Comparison of ENCODE assay signal across 8 cellular contexts in genomic region chr14:101948666-101949205, GRCh38. TPM values are rescaled to one million over a fixed set of nuclear protein-coding genes. Genes with fewer than 3 reads are reported as not detected.
DNase-seq lines count a peak whose midpoint lies in the region; ATAC-seq and TF ChIP-seq lines count a peak whose summit lies in the region.

No MANE protein-coding gene starts in this region.

- DNase-seq in Caco-2 (no peak), Karpas-422 (no peak), naive B cell (no peak), DMS153 treated with DMSO at 0.1 percent for 48 hours (lab: John Stamatoyannopoulos, UW; ENCODE audit: unreplicated experiment) (no peak), hippocampal formation (lab: John Stamatoyannopoulos, UW) (no peak), NCI-H82 treated with DMSO at 0.1 percent for 48 hours (lab: John Stamatoyannopoulos, UW; ENCODE audit: unreplicated experiment) (no peak)
- no peak for DNase-seq in central memory CD4-positive, alpha-beta T cell

- H3K27me3 Mint-ChIP-seq in Caco-2 (ENCODE audit: insufficient read depth, unreplicated experiment), result no peaks in the 10 kb centered on the region
- H3K27me3 Mint-ChIP-seq in dendritic cell treated with granulocyte-macrophage colony-stimulating factor and Interleukin-4, amounts not matched to agents 40 ng/mL and 50 ng/mL, for 4 days, result peaks cover 33% of the 10 kb centered on the region
- peaks cover 12 to 32% (median 26%) of the 10 kb centered on the region in 3 donors for H3K27me3 Mint-ChIP-seq in naive B cell

- H3K9me3 Mint-ChIP-seq in Caco-2 (ENCODE audit: unreplicated experiment) (no peaks in the 10 kb centered on the region), naive B cell (peaks cover 0 to 8% (median 0%) of the 10 kb centered on the region in 7 donors)
- H3K9me3 Mint-ChIP-seq in dendritic cell treated with granulocyte-macrophage colony-stimulating factor and Interleukin-4, amounts not matched to agents 40 ng/mL and 50 ng/mL, for 4 days, result no peaks in the 10 kb centered on the region

- TF ChIP-seq CTCF in Caco-2 (IDR thresholded peaks at IDR 0.05; ENCODE audit: insufficient read depth in 1 of 2, low read depth in 1 of 2, low read length in 1 of 2, severe bottlenecking in 1 of 2, unreplicated experiment in 1 of 2), result no peak

- intact Hi-C loops in Caco-2 (cut with micrococcal nuclease; ENCODE audit: unreplicated experiment), result loop anchor here (1.0 to 5.0 kb wide), 5 partner anchors 16 to 241 kb away; partner anchors contain the start of genes DYNC1H1, HSP90AA1 and PPP2R5C
- intact Hi-C loops in dendritic cell treated with granulocyte-macrophage colony-stimulating factor and Interleukin-4, amounts not matched to agents 40 ng/mL and 50 ng/mL, for 4 days (cut with micrococcal nuclease), result loop anchor here (2.0 to 5.0 kb wide), 2 partner anchors 16 to 139 kb away; partner anchors contain the start of genes DYNC1H1 and HSP90AA1

- H3K9me2 ChIP-seq in Karpas-422 (replicated peaks; ENCODE audit: insufficient read depth, low read length), result no peaks in the 10 kb centered on the region

- H3K36me3 ChIP-seq in Caco-2 (ENCODE audit: control insufficient read depth, insufficient read depth, low read length) (no peaks in the 10 kb centered on the region), Karpas-422 (ENCODE audit: insufficient read depth, low read length) (no peaks in the 10 kb centered on the region)

- peak overlapping the region; percentile 88 for H3K4me3 ChIP-seq in Caco-2 (ENCODE audit: low read depth, low read length)
- H3K4me3 ChIP-seq in Karpas-422 (ENCODE audit: low read length), result peak overlapping the region; percentile 67

- H3K27ac Mint-ChIP-seq in Caco-2 (ENCODE audit: unreplicated experiment) (peak overlapping the region; percentile 98), naive B cell (peak overlapping the region; percentile 99 to 100 (median 99))
- H3K27ac Mint-ChIP-seq in dendritic cell treated with granulocyte-macrophage colony-stimulating factor and Interleukin-4, amounts not matched to agents 40 ng/mL and 50 ng/mL, for 4 days, result peak overlapping the region; percentile 100

- ATAC-seq in naive B cell (ENCODE audit: low read depth in 2 of 2), result no peak

- peak overlapping the region; percentile 78 for H3K4me2 ChIP-seq in Karpas-422 (ENCODE audit: low read depth, low read length, poor library complexity, severe bottlenecking)

- H3K4me3 Mint-ChIP-seq in Caco-2 (ENCODE audit: unreplicated experiment), result peak overlapping the region; percentile 92
- H3K4me3 Mint-ChIP-seq in dendritic cell treated with granulocyte-macrophage colony-stimulating factor and Interleukin-4, amounts not matched to agents 40 ng/mL and 50 ng/mL, for 4 days, result peak overlapping the region; percentile 94
- H3K4me3 Mint-ChIP-seq in naive B cell, result peak overlapping the region; percentile 89 to 99 (median 97)

- no peaks in the 10 kb centered on the region for H4K20me1 ChIP-seq in Karpas-422 (ENCODE audit: insufficient read depth, low read depth, low read length)

- peak overlapping the region; percentile 52; the same call in 1 of the 2 replicates for H2AFZ ChIP-seq in Karpas-422 (ENCODE audit: low read length)

- peak overlapping the region; percentile 72 for H3K9ac ChIP-seq in Karpas-422 (ENCODE audit: low read length)

- H3K4me1 ChIP-seq in Caco-2, result no peaks in the 10 kb centered on the region
- H3K4me1 ChIP-seq in Karpas-422 (ENCODE audit: low read length), result peaks cover 11% of the 10 kb centered on the region

- H3K27ac ChIP-seq in Karpas-422 (ENCODE audit: low read length), result no peak overlapping the region

- H3K4me1 Mint-ChIP-seq in Caco-2 (ENCODE audit: low read depth, unreplicated experiment) (no peaks in the 10 kb centered on the region), naive B cell (peaks cover 20 to 33% (median 32%) of the 10 kb centered on the region in 3 donors)
- peaks cover 26% of the 10 kb centered on the region for H3K4me1 Mint-ChIP-seq in dendritic cell treated with granulocyte-macrophage colony-stimulating factor and Interleukin-4, amounts not matched to agents 40 ng/mL and 50 ng/mL, for 4 days (ENCODE audit: low read depth)

- POLR2A ChIA-PET in Caco-2 (lab: Charles Lee), result interaction anchor here (0.6 to 1.4 kb wide), 4 partner anchors 9 to 188 kb away, joined by 3 to 10 read pairs (median 6); no protein-coding TSS in a partner anchor

- H3K9me3 ChIP-seq in Caco-2, result no peaks in the 10 kb centered on the region
- no peaks in the 10 kb centered on the region for H3K9me3 ChIP-seq in Karpas-422 (ENCODE audit: low read length)

- TSS peak; percentile 83 for BruUV-seq in Caco-2 (replicated peaks; lab: Mats Ljungman, UMichigan)

- no peaks in the 10 kb centered on the region for H3K79me2 ChIP-seq in Karpas-422 (ENCODE audit: low read length)

- peaks cover 17% of the 10 kb centered on the region for H3K36me3 Mint-ChIP-seq in Caco-2 (ENCODE audit: insufficient read depth, unreplicated experiment)
- H3K36me3 Mint-ChIP-seq in dendritic cell treated with granulocyte-macrophage colony-stimulating factor and Interleukin-4, amounts not matched to agents 40 ng/mL and 50 ng/mL, for 4 days (ENCODE audit: low read depth), result peaks cover 31% of the 10 kb centered on the region
- H3K36me3 Mint-ChIP-seq in naive B cell, result no peaks in the 10 kb centered on the region

- CTCF ChIA-PET in Caco-2 (lab: Charles Lee), result interaction anchor here (1.2 to 1.4 kb wide), 2 partner anchors 147 to 178 kb away, joined by 3 read pairs; no protein-coding TSS in a partner anchor

- H3K27me3 ChIP-seq in Caco-2 (replicated peaks; ENCODE audit: control insufficient read depth, insufficient read depth, low read length) (no peaks in the 10 kb centered on the region), Karpas-422 (ENCODE audit: low read length) (no peaks in the 10 kb centered on the region)

RNA-seq across cellular contexts. Expression of gene DYNC1H1, which starts 15.6 kb away (rescaled TPM):
- total RNA-seq in Caco-2 (2022), result 349 and 351 TPM in 2 replicates
- total RNA-seq in Karpas-422 (2014; rRNA removed; shearing (Covaris generic); ENCODE audit: low replicate concordance), result 240 and 340 TPM in 2 replicates
- polyA plus RNA-seq in naive B cell (ENCODE audit: low read depth in 6 of 6), result 10 to 100 TPM in 5 of 6 donors, 1 to 10 TPM in 1; 7.4 to 40.9 (median 27.7) TPM
